8 cellular contexts compared by ENCODE assay signal in genomic region chr7:158957921-158958471, GRCh38.
DNase-seq lines count a peak whose midpoint lies in the region; ATAC-seq and TF ChIP-seq lines count a peak whose summit lies in the region.

No MANE protein-coding gene starts in this region.

- TF ChIP-seq CTCF in GM13977 (IDR thresholded peaks at IDR 0.05; ENCODE audit: extremely low read depth, insufficient read depth, missing control alignments): peak; percentile 3
- no peak for TF ChIP-seq CTCF in SU-DHL-6 (IDR thresholded peaks at IDR 0.05; ENCODE audit: insufficient read depth, low read length, poor library complexity, severe bottlenecking)

- H4K20me1 ChIP-seq in SU-DHL-6 (ENCODE audit: low read depth, low read length): no peaks in the 10 kb centered on the region

- peaks cover 2% of the 10 kb centered on the region for H3K4me1 ChIP-seq in effector memory CD4-positive, alpha-beta T cell (ENCODE audit: control insufficient read depth, insufficient read depth, low read length, poor library complexity, severe bottlenecking)

- ATAC-seq in HG03378 (IDR thresholded peaks at IDR 0.05; ENCODE audit: unreplicated experiment) (peak; percentile 72), GM18873 (IDR thresholded peaks at IDR 0.05; ENCODE audit: low FRiP score, unreplicated experiment) (no peak)

- no peak overlapping the region for H3K27ac ChIP-seq in SU-DHL-6 (ENCODE audit: low read depth, low read length)
- no peak overlapping the region for H3K27ac ChIP-seq in effector memory CD4-positive, alpha-beta T cell (ENCODE audit: insufficient read depth, low read length, poor library complexity, severe bottlenecking)

- H3K79me2 ChIP-seq in SU-DHL-6 (ENCODE audit: insufficient read depth, low read length): no peaks in the 10 kb centered on the region

- DNase-seq in GM13977 (ENCODE audit: low spot score) (no peak), OCI-M1 (lab: John Stamatoyannopoulos, UW) (no peak), UCSD-AML1 (lab: John Stamatoyannopoulos, UW; ENCODE audit: unreplicated experiment) (no peak)
- peak in 2 of 3 donors; percentile 8 to 15 for DNase-seq in effector memory CD4-positive, alpha-beta T cell
- peak in 2 of 3 donors; percentile 3 to 14 for DNase-seq in stimulated activated CD4-positive, alpha-beta T cell treated with anti-CD3 and anti-CD28 coated beads, Interleukin-12 subunit alpha, Interleukin-12 subunit beta, amount 100 ng/mL, for 48 hours (ENCODE audit: low read depth in 2 of 3, low spot score in 1 of 3)

- H3K36me3 ChIP-seq in SU-DHL-6 (ENCODE audit: low read length): no peaks in the 10 kb centered on the region
- H3K36me3 ChIP-seq in effector memory CD4-positive, alpha-beta T cell (ENCODE audit: control insufficient read depth, insufficient read depth, low read length): no peaks in the 10 kb centered on the region

- H3K4me3 ChIP-seq in SU-DHL-6 (ENCODE audit: insufficient read depth, low read length, poor library complexity, severe bottlenecking): no peak overlapping the region
- peak overlapping the region; percentile 51 for H3K4me3 ChIP-seq in effector memory CD4-positive, alpha-beta T cell (ENCODE audit: insufficient read depth, low read depth, low read length, poor library complexity, severe bottlenecking)

- in situ Hi-C loops in GM13977 (cut with MboI; ENCODE audit: low pct_unique_long_range_greater_than_20kb, low sequenced_read_pairs, unreplicated experiment): no loop called here

- no peak overlapping the region for H3K9ac ChIP-seq in SU-DHL-6 (ENCODE audit: low read length)

- no peak overlapping the region for H2AFZ ChIP-seq in SU-DHL-6 (ENCODE audit: low read depth, low read length, severe bottlenecking)

- peak overlapping the region; percentile 45 for H3K4me2 ChIP-seq in SU-DHL-6 (ENCODE audit: low read depth, low read length, poor library complexity, severe bottlenecking)

- H3F3A ChIP-seq in SU-DHL-6 (ENCODE audit: insufficient read depth): no peaks in the 10 kb centered on the region

- H3K9me2 ChIP-seq in SU-DHL-6 (replicated peaks; ENCODE audit: insufficient read depth, low read length): no peaks in the 10 kb centered on the region

- H3K9me3 ChIP-seq in SU-DHL-6 (ENCODE audit: insufficient read depth, low read length): no peaks in the 10 kb centered on the region
- H3K9me3 ChIP-seq in effector memory CD4-positive, alpha-beta T cell (ENCODE audit: control insufficient read depth, low read length): no peaks in the 10 kb centered on the region

- H3K27me3 ChIP-seq in SU-DHL-6 (ENCODE audit: low read length): no peaks in the 10 kb centered on the region
- no peaks in the 10 kb centered on the region for H3K27me3 ChIP-seq in effector memory CD4-positive, alpha-beta T cell (replicated peaks; ENCODE audit: control insufficient read depth, insufficient read depth, low read length, poor library complexity, severe bottlenecking)

Comparison
In these comparisons a context has a peak if more than half of its experiments do, and no peak if none do; other contexts are left out.
1. DNase-seq: peak in effector memory CD4-positive, alpha-beta T cell (2 of 3) and stimulated activated CD4-positive, alpha-beta T cell treated with anti-CD3 and anti-CD28 coated beads, Interleukin-12 subunit alpha, Interleukin-12 subunit beta, amount 100 ng/mL, for 48 hours (2 of 3); none in GM13977 (single experiment), OCI-M1 (single experiment) and UCSD-AML1 (single experiment).